In the genomic region with DNA sequence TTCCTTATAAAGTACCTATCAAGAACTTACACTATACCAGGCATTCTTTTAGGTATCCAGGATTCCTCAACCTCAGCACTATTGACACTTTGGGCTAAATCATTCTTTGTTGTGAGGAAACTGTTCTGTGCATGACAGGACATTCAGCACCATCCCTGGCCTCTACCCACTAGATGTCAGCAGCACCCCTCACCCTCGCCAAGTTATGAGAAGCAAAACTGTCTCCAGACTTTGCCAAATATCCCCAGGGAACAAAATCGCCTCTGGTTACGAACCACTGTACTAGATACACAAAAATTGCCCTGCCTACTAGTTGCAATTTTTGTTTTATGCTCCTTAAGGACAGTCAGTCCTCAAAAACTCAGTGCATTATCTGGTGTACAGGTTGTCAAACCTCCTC, we compare ENCODE assay signal across 17 cellular contexts. TPM values are rescaled to one million over a fixed set of nuclear protein-coding genes. Genes with fewer than 3 reads are reported as not detected.
DNase-seq lines count a peak whose midpoint lies in the region; ATAC-seq and TF ChIP-seq lines count a peak whose summit lies in the region.
"Had no signal": no experiment of that assay in that cellular context is flagged by ENCODE, and none has a peak within 500 bp of the region (broad histone marks: within the 10 kb centered on the region; RNA-seq: fewer than 3 reads in every experiment).

No MANE protein-coding gene starts in this region.

- peak overlapping the region; percentile 18 to 88 for H3K18ac ChIP-seq in mesenchymal stem cell (ENCODE audit: low read depth in 1 of 2, low read length in 2 of 2)

- WGBS in mesenchymal stem cell, result 43% methylated on average over 3 of the region's 3 CpGs

- peak overlapping the region in 1 of 2 experiments; percentile 64 for H3K4ac ChIP-seq in mesenchymal stem cell (ENCODE audit: low read depth in 1 of 2, low read length in 2 of 2)

- no peak overlapping the region for H2BK5ac ChIP-seq in mesenchymal stem cell (ENCODE audit: low read depth, low read length, poor library complexity, severe bottlenecking)

- TF ChIP-seq CTCF in LNCaP clone FGC (IDR thresholded peaks at IDR 0.05; ENCODE audit: control insufficient read depth, extremely low read depth, insufficient read depth), result peak; percentile 30

- H3K79me1 ChIP-seq in mesenchymal stem cell (replicated peaks; ENCODE audit: low read length, poor library complexity, severe bottlenecking), result no peaks in the 10 kb centered on the region

- H4K91ac ChIP-seq in mesenchymal stem cell (ENCODE audit: low read length), result peak overlapping the region; percentile 67

- H3K4me3 ChIP-seq in LNCaP clone FGC (ENCODE audit: low read depth, low read length), result no peak overlapping the region
- no peak overlapping the region for H3K4me3 ChIP-seq in mesenchymal stem cell (ENCODE audit: insufficient read depth in 1 of 2, low read depth in 1 of 2, low read length in 2 of 2)
- H3K4me3 ChIP-seq: upper lobe of left lung had no signal

- no peak overlapping the region for H3K23ac ChIP-seq in mesenchymal stem cell (ENCODE audit: low read length in 2 of 2)

- H3K9ac ChIP-seq in mesenchymal stem cell (ENCODE audit: low read length), result no peak overlapping the region

- H3K36me3 Mint-ChIP-seq in activated T-cell treated with anti-CD3 and anti-CD28 coated beads, Interleukin-2, amount 50 U/mL, for 72 hours (ENCODE audit: insufficient read depth in 2 of 2), result no peaks in the 10 kb centered on the region

- H3K27ac Mint-ChIP-seq in activated T-cell treated with anti-CD3 and anti-CD28 coated beads, Interleukin-2, amount 50 U/mL, for 72 hours, result no peak overlapping the region
- H3K27ac Mint-ChIP-seq: activated CD8-positive, alpha-beta T cell treated with anti-CD3 and anti-CD28 coated beads for 36 hours had no signal

- H2BK15ac ChIP-seq in mesenchymal stem cell (ENCODE audit: low read depth, poor library complexity, severe bottlenecking), result no peak overlapping the region

- no peak overlapping the region for H3K4me3 Mint-ChIP-seq in activated T-cell treated with anti-CD3 and anti-CD28 coated beads, Interleukin-2, amount 50 U/mL, for 72 hours
- H3K4me3 Mint-ChIP-seq: activated CD8-positive, alpha-beta T cell treated with anti-CD3 and anti-CD28 coated beads for 36 hours; brain had no signal

- H3K14ac ChIP-seq in mesenchymal stem cell (ENCODE audit: low read length in 2 of 2), result peak overlapping the region in 1 of 2 experiments; percentile 36

- H4K8ac ChIP-seq in mesenchymal stem cell (ENCODE audit: low read length), result peak overlapping the region; percentile 87

- H3K9me3 ChIP-seq in mesenchymal stem cell (ENCODE audit: control insufficient read depth, low read length), result no peaks in the 10 kb centered on the region
- H3K9me3 ChIP-seq: upper lobe of left lung had no signal

- ATAC-seq in activated T-cell treated with anti-CD3 and anti-CD28 coated beads, Interleukin-2, amount 50 U/mL, for 72 hours (replicated peaks in 1 of 2), result no peak
- ATAC-seq: activated CD8-positive, alpha-beta T cell treated with anti-CD3 and anti-CD28 coated beads for 36 hours had no signal

- no peaks in the 10 kb centered on the region for H3K4me1 Mint-ChIP-seq in activated T-cell treated with anti-CD3 and anti-CD28 coated beads, Interleukin-2, amount 50 U/mL, for 72 hours (ENCODE audit: low read depth)

- peaks cover 16% of the 10 kb centered on the region for H3K27me3 Mint-ChIP-seq in activated T-cell treated with anti-CD3 and anti-CD28 coated beads, Interleukin-2, amount 50 U/mL, for 72 hours (ENCODE audit: low read depth)
- H3K27me3 Mint-ChIP-seq: activated CD8-positive, alpha-beta T cell treated with anti-CD3 and anti-CD28 coated beads for 36 hours had no signal

- no peak overlapping the region for H2AFZ ChIP-seq in mesenchymal stem cell (ENCODE audit: low read depth, low read length)

- H3K27ac ChIP-seq in mesenchymal stem cell (ENCODE audit: low read length, poor library complexity, severe bottlenecking), result peak overlapping the region; percentile 81
- H3K27ac ChIP-seq: upper lobe of left lung had no signal

- H3K4me1 ChIP-seq in mesenchymal stem cell (ENCODE audit: control insufficient read depth, insufficient read depth, low read depth, low read length), result peaks cover 3% of the 10 kb centered on the region

- H3K9me3 Mint-ChIP-seq in activated T-cell treated with anti-CD3 and anti-CD28 coated beads, Interleukin-2, amount 50 U/mL, for 72 hours, result no peaks in the 10 kb centered on the region
- H3K9me3 Mint-ChIP-seq: activated CD8-positive, alpha-beta T cell treated with anti-CD3 and anti-CD28 coated beads for 36 hours; brain had no signal

- H2AK5ac ChIP-seq in mesenchymal stem cell (ENCODE audit: low read length, severe bottlenecking), result no peak overlapping the region

- H3K27me3 ChIP-seq in mesenchymal stem cell (ENCODE audit: control insufficient read depth in 1 of 2, insufficient read depth in 1 of 2, low read length in 2 of 2), result no peaks in the 10 kb centered on the region
- H3K27me3 ChIP-seq: upper lobe of left lung had no signal

- no peaks in the 10 kb centered on the region for H3K36me3 ChIP-seq in mesenchymal stem cell (ENCODE audit: control insufficient read depth in 1 of 2, insufficient read depth in 2 of 2, low read depth in 1 of 2, low read length in 2 of 2)

- H3K4me2 ChIP-seq in mesenchymal stem cell (ENCODE audit: low read length, poor library complexity, severe bottlenecking), result no peak overlapping the region

- H2BK12ac ChIP-seq in mesenchymal stem cell (ENCODE audit: low read length in 2 of 2), result peak overlapping the region; percentile 75 to 99

- H2BK120ac ChIP-seq in mesenchymal stem cell (ENCODE audit: low read depth, low read length), result peak overlapping the region; percentile 45

- DNase-seq in Daoy (ENCODE audit: low read depth), result peak; percentile 75
- no peak for DNase-seq in LNCaP clone FGC (ENCODE audit: low read depth)
- peak; percentile 16 for DNase-seq in astrocyte of the hippocampus (ENCODE audit: low read depth, low spot score)
- DNase-seq in mesenchymal stem cell, result peak; percentile 40
- DNase-seq in amniotic stem cell (lab: John Stamatoyannopoulos, UW), result no peak
- DNase-seq in stimulated activated CD4-positive, alpha-beta T cell treated with anti-CD3 and anti-CD28 coated beads, Interleukin-2, amount 100 ng/mL, for 24 hours, result no peak
- DNase-seq in D341Med (ENCODE audit: low spot score), result no peak
- no peak for DNase-seq in activated T-cell treated with anti-CD3 and anti-CD28 coated beads, Interleukin-2, amount 50 U/mL, for 72 hours
- DNase-seq: activated CD8-positive, alpha-beta T cell treated with anti-CD3 and anti-CD28 coated beads for 36 hours; activated gamma-delta T cell; glutamatergic neuron; NCI-H1694; NCI-H748 treated with DMSO at 0.1 percent for 48 hours; SHP77; stimulated activated CD4-positive, alpha-beta T cell treated with anti-CD3 and anti-CD28 coated beads, Interleukin-2, amount 100 ng/mL, for 48 hours; upper lobe of left lung had no signal

RNA-seq across cellular contexts. Expression of a gene that starts 35.7 kb away (rescaled TPM):
- 2.7 and 4.2 TPM in 2 replicates for total RNA-seq in Daoy (2014; rRNA removed; shearing (Covaris generic))
- 0.88 TPM for polyA plus RNA-seq in mesenchymal stem cell (2013, experiment 1 of 2)
- polyA plus RNA-seq in mesenchymal stem cell (2013, experiment 2 of 2), result 0.81 TPM
- total RNA-seq in activated T-cell treated with anti-CD3 and anti-CD28 coated beads, Interleukin-2, amount 50 U/mL, for 72 hours, result not detected
- total RNA-seq: activated CD8-positive, alpha-beta T cell treated with anti-CD3 and anti-CD28 coated beads for 36 hours had no signal

Comparison
In these comparisons a context has a peak if more than half of its experiments do, and no peak if none do; other contexts are left out.
1. DNase-seq: peak in Daoy (single experiment), astrocyte of the hippocampus (single experiment) and mesenchymal stem cell (single experiment); none in LNCaP clone FGC (single experiment), amniotic stem cell (single experiment), stimulated activated CD4-positive, alpha-beta T cell treated with anti-CD3 and anti-CD28 coated beads, Interleukin-2, amount 100 ng/mL, for 24 hours (0 of 2), D341Med (single experiment) and activated T-cell treated with anti-CD3 and anti-CD28 coated beads, Interleukin-2, amount 50 U/mL, for 72 hours (0 of 2).